ENCODE assay signal across 15 cellular contexts in genomic region chr17:32515677-32516383, GRCh38. TPM values are rescaled to one million over a fixed set of nuclear protein-coding genes. Genes with fewer than 3 reads are reported as not detected.
DNase-seq lines count a peak whose midpoint lies in the region; ATAC-seq, FAIRE-seq and TF ChIP-seq lines count a peak whose summit lies in the region.
"Had no signal": no experiment of that assay in that cellular context is flagged by ENCODE, and none has a peak within 500 bp of the region (broad histone marks: within the 10 kb centered on the region; RNA-seq: fewer than 3 reads in every experiment).

No MANE protein-coding gene starts in this region.

- peak; percentile 34 for ATAC-seq in GM18519 (IDR thresholded peaks at IDR 0.05; ENCODE audit: low FRiP score, unreplicated experiment)
- ATAC-seq in HG03354 (IDR thresholded peaks at IDR 0.05; ENCODE audit: poor library complexity, severe bottlenecking, unreplicated experiment) = peak; percentile 34
- no peak for ATAC-seq in lower lobe of right lung
- no peak for ATAC-seq in HG02981 (IDR thresholded peaks at IDR 0.05; ENCODE audit: unreplicated experiment)

- H3K4me3 Mint-ChIP-seq in CD4-positive, alpha-beta memory T cell = no peak overlapping the region

- no peaks in the 10 kb centered on the region for H3K9me3 ChIP-seq in CD4-positive, alpha-beta memory T cell (ENCODE audit: control insufficient read depth in 1 of 2, low read length in 2 of 2)
- H3K9me3 ChIP-seq in lower lobe of right lung (no peaks in the 10 kb centered on the region), colonic mucosa (no peaks in the 10 kb centered on the region)
- H3K9me3 ChIP-seq: vagina had no signal

- H3K36me3 ChIP-seq in CD4-positive, alpha-beta memory T cell (ENCODE audit: insufficient read depth, low read length) = no peaks in the 10 kb centered on the region
- no peaks in the 10 kb centered on the region for H3K36me3 ChIP-seq in lower lobe of right lung
- H3K36me3 ChIP-seq in colonic mucosa = no peaks in the 10 kb centered on the region
- H3K36me3 ChIP-seq: vagina had no signal

- H3K4me1 Mint-ChIP-seq in CD4-positive, alpha-beta memory T cell = peaks cover 41 to 58% (median 50%) of the 10 kb centered on the region in 4 donors

- CTCF ChIA-PET in CD4-positive, alpha-beta memory T cell (lab: Charles Lee; ENCODE audit: partially characterized antibody) = interaction anchor here (0.8 to 3.5 kb wide), 3 partner anchors 28 to 54 kb away, joined by 3 to 12 read pairs (median 3); no protein-coding TSS in a partner anchor

- TF ChIP-seq CTCF in lower lobe of right lung (IDR thresholded peaks at IDR 0.05) (no peak), colonic mucosa (IDR thresholded peaks at IDR 0.05) (no peak)

- H3K9ac ChIP-seq in colonic mucosa (ENCODE audit: low read depth in 2 of 2, low read length in 2 of 2) = no peak overlapping the region
- H3K9ac ChIP-seq: parathyroid adenoma had no signal

- FAIRE-seq in islet of Langerhans (lab: Jason Lieb, UNC) = peak; percentile 21

- DNase-seq in CD4-positive, alpha-beta memory T cell = no peak
- no peak for DNase-seq in NCI-H128 (lab: John Stamatoyannopoulos, UW; ENCODE audit: unreplicated experiment)
- no peak for DNase-seq in lower lobe of right lung
- no peak for DNase-seq in colonic mucosa
- DNase-seq: DND-41; effector CD4-positive, alpha-beta T cell; NCI-H2171; SW 1271 had no signal

- H3K4me1 ChIP-seq in CD4-positive, alpha-beta memory T cell (ENCODE audit: insufficient read depth, low read length) = peaks cover 51% of the 10 kb centered on the region
- H3K4me1 ChIP-seq in lower lobe of right lung (peaks cover 16% of the 10 kb centered on the region), colonic mucosa (peaks cover 4% of the 10 kb centered on the region)

- H3K36me3 Mint-ChIP-seq in CD4-positive, alpha-beta memory T cell = no peaks in the 10 kb centered on the region

- H3K27me3 Mint-ChIP-seq in CD4-positive, alpha-beta memory T cell = no peaks in the 10 kb centered on the region

- peak overlapping the region in 6 of 7 donors; percentile 9 to 69 (median 60) for H3K27ac Mint-ChIP-seq in CD4-positive, alpha-beta memory T cell

- POLR2A ChIA-PET in CD4-positive, alpha-beta memory T cell (lab: Charles Lee; ENCODE audit: partially characterized antibody) = interaction anchor here (1.1 to 5.5 kb wide), 2 partner anchors 12 to 30 kb away, joined by 3 to 91 read pairs; partner anchors contain the start of gene CDK5R1

- no peak overlapping the region for H3K27ac ChIP-seq in CD4-positive, alpha-beta memory T cell (ENCODE audit: low read depth, low read length)
- H3K27ac ChIP-seq in lower lobe of right lung = no peak overlapping the region
- no peak overlapping the region for H3K27ac ChIP-seq in colonic mucosa
- H3K27ac ChIP-seq: HL-60, parathyroid adenoma, vagina had no signal

- no peak overlapping the region for H3K4me3 ChIP-seq in CD4-positive, alpha-beta memory T cell (ENCODE audit: low read length in 2 of 2)
- no peak overlapping the region for H3K4me3 ChIP-seq in lower lobe of right lung
- no peak overlapping the region for H3K4me3 ChIP-seq in colonic mucosa
- H3K4me3 ChIP-seq: vagina had no signal

- no peaks in the 10 kb centered on the region for H3K9me3 Mint-ChIP-seq in CD4-positive, alpha-beta memory T cell

- intact Hi-C loops in CD4-positive, alpha-beta memory T cell (cut with micrococcal nuclease) = no loop called here
- intact Hi-C loops in lower lobe of right lung (cut with DNase I) (no loop called here), colonic mucosa (cut with DNase I) (no loop called here)

- H3K27me3 ChIP-seq in CD4-positive, alpha-beta memory T cell (ENCODE audit: insufficient read depth, low read length) = no peaks in the 10 kb centered on the region
- H3K27me3 ChIP-seq in lower lobe of right lung (ENCODE audit: low read depth) (no peaks in the 10 kb centered on the region), colonic mucosa (no peaks in the 10 kb centered on the region)
- H3K27me3 ChIP-seq: vagina had no signal

RNA-seq across cellular contexts. Expression of gene CDK5R1, which starts 29.0 kb away (rescaled TPM):
- total RNA-seq in CD4-positive, alpha-beta memory T cell = 10 to 100 TPM; 20.6 to 21.2 TPM
- polyA plus RNA-seq in CD4-positive, alpha-beta memory T cell = 10 to 100 TPM in 1 of 2 donors, 1 to 10 TPM in 1; 1.2 to 10.5 TPM
- 1.3 TPM for total RNA-seq in lower lobe of right lung
- total RNA-seq in colonic mucosa = 1 to 10 TPM in 1 of 2 donors, under 1 TPM in 1; 0.98 to 1.4 TPM

Comparison
In these comparisons a context has a peak if more than half of its experiments do, and no peak if none do; other contexts are left out.
1. ATAC-seq: peak in GM18519 (single experiment) and HG03354 (single experiment); none in lower lobe of right lung (0 of 2) and HG02981 (single experiment).